ENCODE assay signal across 20 cellular contexts in genomic region chr11:69677744-69678143, GRCh38. TPM values are rescaled to one million over a fixed set of nuclear protein-coding genes. Genes with fewer than 3 reads are reported as not detected.
A peak's percentile ranks its signal among the peaks of the same experiment; 100 is the strongest.
DNase-seq lines count a peak whose midpoint lies in the region; ATAC-seq, FAIRE-seq and TF ChIP-seq lines count a peak whose summit lies in the region.
"Had no signal": no experiment of that assay in that cellular context is flagged by ENCODE, and none has a peak within 500 bp of the region (broad histone marks: within the 10 kb centered on the region; RNA-seq: fewer than 3 reads in every experiment).

No MANE protein-coding gene starts in this region.

- no peak overlapping the region for H3K4me3 Mint-ChIP-seq in CD14-positive monocyte
- H3K4me3 Mint-ChIP-seq: CD8-positive, alpha-beta T cell; GM23338; H9 had no signal

- H3F3A ChIP-seq in SK-N-SH (replicated peaks; ENCODE audit: insufficient read depth): peaks cover 20% of the 10 kb centered on the region

- no peak for TF ChIP-seq POLR2A in K562 (conservative IDR thresholded peaks at IDR 0.05)
- no peak for TF ChIP-seq POLR2A in esophagus muscularis mucosa (IDR thresholded peaks at IDR 0.05; ENCODE audit: low read depth)

- peaks cover 5 to 6% of the 10 kb centered on the region in 2 donors for H3K36me3 Mint-ChIP-seq in CD14-positive monocyte

- TF ChIP-seq RAD21 in SK-N-SH (IDR thresholded peaks at IDR 0.05; ENCODE audit: low read length): no peak
- TF ChIP-seq RAD21 in K562 (CRISPR knock-in tag; conservative IDR thresholded peaks at IDR 0.05 in 1 of 2, IDR thresholded peaks at IDR 0.05 in 1 of 2): no peak

- peaks cover 18% of the 10 kb centered on the region for H4K20me1 ChIP-seq in SK-N-SH (ENCODE audit: insufficient read depth)
- H4K20me1 ChIP-seq in K562 (replicated peaks; ENCODE audit: control insufficient read depth, insufficient read depth, low read length): 0 out of 2 replicates have a peak, but pooled peaks cover 7% of the 10 kb centered on the region

- H3K36me3 ChIP-seq in SK-N-SH (replicated peaks in 1 of 2; ENCODE audit: control insufficient read depth in 1 of 2, insufficient read depth in 2 of 2, low read length in 1 of 2): peaks cover 0 to 2% of the 10 kb centered on the region in 2 experiments
- H3K36me3 ChIP-seq in K562 (ENCODE audit: control insufficient read depth, insufficient read depth, low read length): peaks cover 9% of the 10 kb centered on the region; the same call in 2 of the 3 replicates
- peaks cover 0 to 3% (median 2%) of the 10 kb centered on the region in 4 donors for H3K36me3 ChIP-seq in esophagus muscularis mucosa

- TF ChIP-seq CTCF in SK-N-SH (IDR thresholded peaks at IDR 0.05) (no peak), K562 (IDR thresholded peaks at IDR 0.05 in 2 of 3, conservative IDR thresholded peaks at IDR 0.05 in 1 of 3; ENCODE audit: insufficient read depth in 2 of 3, low read depth in 1 of 3, low read length in 3 of 3) (no peak), CD14-positive monocyte (IDR thresholded peaks at IDR 0.05) (no peak), esophagus muscularis mucosa (IDR thresholded peaks at IDR 0.05) (no peak)

- H3K9ac ChIP-seq in SK-N-SH (no peak overlapping the region), K562 (ENCODE audit: insufficient read depth in 1 of 2, low read depth in 2 of 2, low read length in 2 of 2) (no peak overlapping the region)

- no peak for TF ChIP-seq EP300 in SK-N-SH (IDR thresholded peaks at IDR 0.05; ENCODE audit: borderline replicate concordance in 1 of 2, low read depth in 1 of 2, low read length in 1 of 2)
- no peak for TF ChIP-seq EP300 in K562 (IDR thresholded peaks at IDR 0.05; ENCODE audit: low read length)
- no peak for TF ChIP-seq EP300 in esophagus muscularis mucosa (IDR thresholded peaks at IDR 0.05)

- no peaks in the 10 kb centered on the region for H3K9me2 ChIP-seq in SK-N-SH

- H3K27me3 ChIP-seq in SK-N-SH (ENCODE audit: insufficient read depth) (no peaks in the 10 kb centered on the region), K562 (ENCODE audit: control insufficient read depth in 2 of 2, insufficient read depth in 2 of 2, low read length in 2 of 2) (no peaks in the 10 kb centered on the region), esophagus muscularis mucosa (no peaks in the 10 kb centered on the region)

- intact Hi-C loops in K562 (cut with micrococcal nuclease) (no loop called here), CD14-positive monocyte (cut with micrococcal nuclease) (loop anchor here in 1 of 2 donors (5.0 to 10.0 kb wide), 2 partner anchors 383 to 520 kb away; partner anchors contain the start of gene MYEOV), esophagus muscularis mucosa (cut with DNase I) (no loop called here)

- H3K4me3 ChIP-seq in SK-N-SH (ENCODE audit: low read depth in 2 of 2, low read length in 1 of 2) (no peak overlapping the region), K562 (no peak overlapping the region), esophagus muscularis mucosa (no peak overlapping the region)
- H3K4me3 ChIP-seq: GM23338 had no signal

- POLR2A ChIA-PET in SK-N-SH (lab: Yijun Ruan, JAX): no interaction called here
- POLR2A ChIA-PET in K562 (lab: Yijun Ruan, JAX): interaction anchor here (1.0 kb wide), 1 partner anchor 578 kb away, joined by 3 read pairs; no protein-coding TSS in a partner anchor

- no peak overlapping the region for H3K27ac Mint-ChIP-seq in CD14-positive monocyte
- H3K27ac Mint-ChIP-seq: CD4-positive, CD25-positive, alpha-beta regulatory T cell; CD8-positive, alpha-beta T cell; GM23338; H9 had no signal

- H3K4me2 ChIP-seq in SK-N-SH (no peak overlapping the region), K562 (ENCODE audit: insufficient read depth, low read length) (no peak overlapping the region)
- H3K4me2 ChIP-seq: GM23338 had no signal

- H3K27me3 Mint-ChIP-seq in CD14-positive monocyte (ENCODE audit: low read depth in 3 of 3): peaks cover 9 to 28% (median 15%) of the 10 kb centered on the region in 3 donors

- CTCF ChIA-PET in SK-N-SH (lab: Yijun Ruan, JAX): interaction anchor here (0.8 to 2.4 kb wide), 8 partner anchors 8 to 576 kb away, joined by 3 to 13 read pairs (median 4); no protein-coding TSS in a partner anchor
- CTCF ChIA-PET in K562 (lab: Yijun Ruan, JAX; ENCODE audit: low intra/inter-chr PET ratio): no interaction called here

- ATAC-seq in SK-N-SH treated with all-trans-retinoic acid at 6 μM for 48 hours (no peak), K562 (no peak), HG03039 (IDR thresholded peaks at IDR 0.05; ENCODE audit: unreplicated experiment) (no peak)
- ATAC-seq: CD8-positive, alpha-beta T cell; GM23338; HCT116 had no signal

- H3K4me1 ChIP-seq in SK-N-SH (ENCODE audit: control insufficient read depth in 1 of 2, insufficient read depth in 2 of 2, low read depth in 1 of 2, low read length in 1 of 2): peaks cover 6 to 17% of the 10 kb centered on the region in 2 experiments; a peak in 2 of 4 replicates
- peaks cover 5 to 14% of the 10 kb centered on the region in 2 experiments; a peak in 3 of 5 replicates for H3K4me1 ChIP-seq in K562 (replicated peaks in 1 of 2; ENCODE audit: control insufficient read depth in 2 of 2, insufficient read depth in 2 of 2, low read length in 2 of 2)
- peaks cover 17 to 27% (median 24%) of the 10 kb centered on the region in 4 donors for H3K4me1 ChIP-seq in esophagus muscularis mucosa

- no peaks in the 10 kb centered on the region for H3K9me1 ChIP-seq in K562 (ENCODE audit: control insufficient read depth, insufficient read depth, low read length)

- DNase-seq in SK-N-SH (no peak), DMS114 treated with DMSO at 0.1 percent for 48 hours (lab: John Stamatoyannopoulos, UW; ENCODE audit: unreplicated experiment) (peak; percentile 82), K562 (ENCODE audit: extremely low read depth in 1 of 4, low spot score in 3 of 4) (no peak), CD14-positive monocyte (ENCODE audit: low spot score) (no peak), esophagus muscularis mucosa (ENCODE audit: extremely low spot score) (no peak)
- DNase-seq: 8988T; C1 segment of cervical spinal cord; Caco-2; CD4-positive, CD25-positive, alpha-beta regulatory T cell; CD8-positive, alpha-beta T cell; DMS153; DND-41; H9 had no signal

- H3K4me1 Mint-ChIP-seq in CD14-positive monocyte: peaks cover 20% of the 10 kb centered on the region

- H3K9me3 Mint-ChIP-seq in CD14-positive monocyte: peaks cover 0 to 4% (median under 1%) of the 10 kb centered on the region in 7 donors
- H3K9me3 Mint-ChIP-seq: CD4-positive, CD25-positive, alpha-beta regulatory T cell; CD8-positive, alpha-beta T cell; GM23338 had no signal

- H3K27ac ChIP-seq in SK-N-SH (ENCODE audit: low read depth in 2 of 2, low read length in 1 of 2): no peak overlapping the region
- H3K27ac ChIP-seq in K562 (ENCODE audit: extremely low read depth, low read depth, low read length): no peak overlapping the region
- no peak overlapping the region for H3K27ac ChIP-seq in esophagus muscularis mucosa (replicated peaks in 1 of 4)

- BruUV-seq in K562 (replicated peaks; lab: Mats Ljungman, UMichigan): no TSS peak

- no peaks in the 10 kb centered on the region for H3K9me3 ChIP-seq in SK-N-SH
- H3K9me3 ChIP-seq in K562 (replicated peaks; ENCODE audit: control insufficient read depth, insufficient read depth, low read depth, low read length): no peaks in the 10 kb centered on the region
- H3K9me3 ChIP-seq in esophagus muscularis mucosa: no peaks in the 10 kb centered on the region
- H3K9me3 ChIP-seq: Caco-2 had no signal

- H3K79me2 ChIP-seq in SK-N-SH (ENCODE audit: insufficient read depth) (peaks cover 25% of the 10 kb centered on the region), K562 (ENCODE audit: control insufficient read depth, insufficient read depth, low read length) (peaks cover 28% of the 10 kb centered on the region)

- in situ Hi-C loops in K562 (cut with MboI): no loop called here

- FAIRE-seq in K562 (lab: Jason Lieb, UNC): no peak
- FAIRE-seq: G401.6, GM12892 had no signal

- 96% methylated on average over 2 of the region's 2 CpGs for WGBS in SK-N-SH (ENCODE audit: low lambda C conversion rate)
- WGBS in K562 (ENCODE audit: insufficient coverage, low coverage, missing lambda C conversion rate): 73% methylated on average over 2 of the region's 2 CpGs
- 52% methylated on average over 2 of the region's 2 CpGs for WGBS in esophagus muscularis mucosa

- no peak overlapping the region for H2AFZ ChIP-seq in SK-N-SH (ENCODE audit: low read depth)
- H2AFZ ChIP-seq in K562 (ENCODE audit: low read depth, low read length): no peak overlapping the region
- H2AFZ ChIP-seq: GM23338 had no signal

RNA-seq across cellular contexts. Expression of gene LTO1, which starts 2.6 kb away (rescaled TPM):
- polyA plus RNA-seq in SK-N-SH (2012; rRNA removed) (30.8 and 33.1 TPM in 2 replicates), K562 (2011; rRNA removed) (15.9 and 19.9 TPM in 2 replicates), K562 (2014; fragmentation: Illumina TruSeq; extraction: Trizol) (18.9 and 20.3 TPM in 2 replicates), K562 (2014; fragmentation: Nextera tagmentation; extraction: Ambion mirVana) (1 to 10 TPM; 2.6 to 3.7 TPM), K562 (2014; rRNA removed) (36.8 and 43.4 TPM in 2 replicates), CD14-positive monocyte (1 to 10 TPM; 3.9 to 5.2 TPM)
- polyA plus RNA-seq in SK-N-SH (2012; cell fraction: cytosol; rRNA removed): 27.2 and 30.5 TPM in 2 replicates
- polyA plus RNA-seq in SK-N-SH (2012; cell fraction: nucleus; rRNA removed): 93.5 and 102 TPM in 2 replicates
- 57.3 and 78.3 TPM in 2 replicates for total RNA-seq in K562 (2011; cell fraction: chromatin; rRNA removed; ENCODE audit: low replicate concordance)
- total RNA-seq in K562 (2011; cell fraction: nucleolus; rRNA removed): 45.9 and 51.0 TPM in 2 replicates
- total RNA-seq in K562 (2011; cell fraction: nucleoplasm; rRNA removed): 63.6 and 86.3 TPM in 2 replicates
- total RNA-seq in K562 (2014; rRNA removed) (26.0 and 27.9 TPM in 2 replicates), K562 (2014; rRNA removed; fragmentation: Illumina TruSeq; extraction: Trizol) (14.3 and 16.3 TPM in 2 replicates), K562 (2015; rRNA removed; fragmentation: Illumina TruSeq; extraction: Trizol) (18.6 and 19.1 TPM in 2 replicates), K562 (2021) (18.7 and 21.4 TPM in 2 replicates), esophagus muscularis mucosa (10 to 100 TPM; 12.2 to 18.6 (median 14.1) TPM)
- polyA plus RNA-seq in K562 (2011; cell fraction: cytosol; rRNA removed): 22.3 and 22.4 TPM in 2 replicates
- 29.3 and 45.4 TPM in 2 replicates for polyA plus RNA-seq in K562 (2011; cell fraction: nucleus; rRNA removed)
- polyA plus RNA-seq in K562 (2012): 15.8 and 17.4 TPM in 2 replicates
- polyA minus RNA-seq in K562 (2011; rRNA and poly(A)+ RNA removed): 13.3 and 22.2 TPM in 2 replicates
- polyA minus RNA-seq in K562 (2011; cell fraction: cytosol; rRNA and poly(A)+ RNA removed): 7.5 and 7.6 TPM in 2 replicates
- polyA minus RNA-seq in K562 (2011; cell fraction: nucleus; rRNA and poly(A)+ RNA removed): 17.8 and 18.2 TPM in 2 replicates

RNA-seq across cellular contexts. Expression of gene FGF19, which starts 26.1 kb away (rescaled TPM):
- polyA plus RNA-seq in SK-N-SH (2012; rRNA removed) (not detected in 2 replicates), K562 (2011; rRNA removed) (not detected in 2 replicates), K562 (2014; fragmentation: Illumina TruSeq; extraction: Trizol) (not detected in 2 replicates), K562 (2014; fragmentation: Nextera tagmentation; extraction: Ambion mirVana) (not detected), K562 (2014; rRNA removed) (not detected in 2 replicates), CD14-positive monocyte (not detected)
- not detected in 2 replicates for polyA plus RNA-seq in SK-N-SH (2012; cell fraction: cytosol; rRNA removed)
- polyA plus RNA-seq in SK-N-SH (2012; cell fraction: nucleus; rRNA removed): 0.02 TPM in 1 of 2 replicates, not detected in the other
- total RNA-seq in K562 (2011; cell fraction: chromatin; rRNA removed; ENCODE audit: low replicate concordance): not detected in 2 replicates
- total RNA-seq in K562 (2011; cell fraction: nucleolus; rRNA removed): not detected in 2 replicates
- total RNA-seq in K562 (2011; cell fraction: nucleoplasm; rRNA removed): not detected in 2 replicates
- total RNA-seq in K562 (2014; rRNA removed) (not detected in 2 replicates), K562 (2014; rRNA removed; fragmentation: Illumina TruSeq; extraction: Trizol) (not detected in 2 replicates), K562 (2015; rRNA removed; fragmentation: Illumina TruSeq; extraction: Trizol) (not detected in 2 replicates), K562 (2021) (0.07 and 0.11 TPM in 2 replicates), esophagus muscularis mucosa (not detected)
- not detected in 2 replicates for polyA plus RNA-seq in K562 (2011; cell fraction: cytosol; rRNA removed)
- not detected in 2 replicates for polyA plus RNA-seq in K562 (2011; cell fraction: nucleus; rRNA removed)
- not detected in 2 replicates for polyA plus RNA-seq in K562 (2012)
- not detected in 2 replicates for polyA minus RNA-seq in K562 (2011; rRNA and poly(A)+ RNA removed)
- polyA minus RNA-seq in K562 (2011; cell fraction: cytosol; rRNA and poly(A)+ RNA removed): not detected in 2 replicates
- not detected in 2 replicates for polyA minus RNA-seq in K562 (2011; cell fraction: nucleus; rRNA and poly(A)+ RNA removed)
- total RNA-seq: CD4-positive, CD25-positive, alpha-beta regulatory T cell; CD8-positive, alpha-beta T cell had no signal
- polyA plus RNA-seq: BJ; CD4-positive, CD25-positive, alpha-beta regulatory T cell had no signal

RNA-seq across cellular contexts. Expression of gene CCND1, which starts 36.8 kb away (rescaled TPM):
- polyA plus RNA-seq in SK-N-SH (2012; rRNA removed): 242 and 285 TPM in 2 replicates
- polyA plus RNA-seq in SK-N-SH (2012; cell fraction: cytosol; rRNA removed): 196 and 213 TPM in 2 replicates
- 319 and 430 TPM in 2 replicates for polyA plus RNA-seq in SK-N-SH (2012; cell fraction: nucleus; rRNA removed)
- 9.3 and 33.6 TPM in 2 replicates for total RNA-seq in K562 (2011; cell fraction: chromatin; rRNA removed; ENCODE audit: low replicate concordance)
- 22.5 and 33.2 TPM in 2 replicates for total RNA-seq in K562 (2011; cell fraction: nucleolus; rRNA removed)
- 11.1 and 13.8 TPM in 2 replicates for total RNA-seq in K562 (2011; cell fraction: nucleoplasm; rRNA removed)
- 7.7 and 11.4 TPM in 2 replicates for total RNA-seq in K562 (2014; rRNA removed)
- 3.1 TPM in 2 replicates for total RNA-seq in K562 (2014; rRNA removed; fragmentation: Illumina TruSeq; extraction: Trizol)
- 2.2 and 3.8 TPM in 2 replicates for total RNA-seq in K562 (2015; rRNA removed; fragmentation: Illumina TruSeq; extraction: Trizol)
- total RNA-seq in K562 (2021): 18.9 and 23.3 TPM in 2 replicates
- 16.7 and 19.7 TPM in 2 replicates for polyA plus RNA-seq in K562 (2011; rRNA removed)
- 16.2 and 30.6 TPM in 2 replicates for polyA plus RNA-seq in K562 (2011; cell fraction: cytosol; rRNA removed)
- polyA plus RNA-seq in K562 (2011; cell fraction: nucleus; rRNA removed): 20.4 and 50.8 TPM in 2 replicates
- polyA plus RNA-seq in K562 (2012): 6.0 and 6.3 TPM in 2 replicates
- polyA plus RNA-seq in K562 (2014; fragmentation: Illumina TruSeq; extraction: Trizol): 3.0 and 6.5 TPM in 2 replicates
- polyA plus RNA-seq in K562 (2014; fragmentation: Nextera tagmentation; extraction: Ambion mirVana): under 1 TPM; 0.04 to 0.13 TPM
- polyA plus RNA-seq in K562 (2014; rRNA removed): 6.4 and 7.5 TPM in 2 replicates
- polyA minus RNA-seq in K562 (2011; rRNA and poly(A)+ RNA removed): 10.3 and 15.0 TPM in 2 replicates
- 29.4 and 35.4 TPM in 2 replicates for polyA minus RNA-seq in K562 (2011; cell fraction: cytosol; rRNA and poly(A)+ RNA removed)
- 44.4 and 45.2 TPM in 2 replicates for polyA minus RNA-seq in K562 (2011; cell fraction: nucleus; rRNA and poly(A)+ RNA removed)
- not detected for polyA plus RNA-seq in CD14-positive monocyte
- 10 to 100 TPM; 54.4 to 92.7 (median 62.0) TPM for total RNA-seq in esophagus muscularis mucosa

Comparison
In these comparisons a context has a peak if more than half of its experiments do, and no peak if none do; other contexts are left out.
1. Of the 27 proteins assayed by ChIP-seq in both K562 and SK-N-SH: peak only in K562: none; only in SK-N-SH: none; in both: RFX5; in neither: 26.